18 cellular contexts compared by ENCODE assay signal in genomic region chr2:46382331-46383112, GRCh38.
DNase-seq lines count a peak whose midpoint lies in the region; ATAC-seq, FAIRE-seq and TF ChIP-seq lines count a peak whose summit lies in the region.
"Had no signal": no experiment of that assay in that cellular context is flagged by ENCODE, and none has a peak within 500 bp of the region (broad histone marks: within the 10 kb centered on the region; RNA-seq: fewer than 3 reads in every experiment).

No MANE protein-coding gene starts in this region.

- peak; percentile 13 for DNase-seq in activated CD8-positive, alpha-beta memory T cell treated with anti-CD3 and anti-CD28 coated beads, Interleukin-2, amount 50 U/mL, for 48 hours
- no peak for DNase-seq in activated CD8-positive, alpha-beta memory T cell treated with anti-CD3 and anti-CD28 coated beads, Interleukin-2, amount 50 U/mL, for 4 hours
- DNase-seq in K562 (ENCODE audit: extremely low read depth in 1 of 4, low spot score in 3 of 4), result no peak
- DNase-seq in neural progenitor cell (ENCODE audit: low spot score), result no peak
- peak; percentile 72 to 75 for DNase-seq in vagina (ENCODE audit: extremely low spot score in 2 of 2)
- no peak for DNase-seq in activated T-cell treated with anti-CD3 and anti-CD28 coated beads, Interleukin-2, amount 50 U/mL, for 4 hours
- DNase-seq: C1 segment of cervical spinal cord, DMS79 treated with DMSO at 0.1 percent for 48 hours, H7, MV-4-11, NCI-H1417, NCI-H187 treated with DMSO at 0.1 percent for 48 hours, NCI-H446, NCI-H748 treated with DMSO at 0.1 percent for 48 hours, RPMI8226 had no signal

- BruUV-seq in K562 (replicated peaks; lab: Mats Ljungman, UMichigan), result no TSS peak

- H3K9ac ChIP-seq in K562 (ENCODE audit: insufficient read depth in 1 of 2, low read depth in 2 of 2, low read length in 2 of 2) (no peak overlapping the region), neural progenitor cell (no peak overlapping the region)

- H2AFZ ChIP-seq in K562 (ENCODE audit: low read depth, low read length), result no peak overlapping the region
- no peak overlapping the region for H2AFZ ChIP-seq in neural progenitor cell (replicated peaks)

- no peak overlapping the region for H3K27ac ChIP-seq in K562 (ENCODE audit: extremely low read depth, low read depth, low read length)
- H3K27ac ChIP-seq in neural progenitor cell, result no peak overlapping the region
- H3K27ac ChIP-seq in vagina, result no peak overlapping the region

- ATAC-seq in K562 (no peak), HG03097 (IDR thresholded peaks at IDR 0.05; ENCODE audit: low FRiP score, unreplicated experiment) (no peak)
- no peak for ATAC-seq in activated T-cell treated with anti-CD3 and anti-CD28 coated beads, Interleukin-2, amount 50 U/mL, for 4 hours
- ATAC-seq: A549 had no signal

- H4K20me1 ChIP-seq in K562 (replicated peaks; ENCODE audit: control insufficient read depth, insufficient read depth, low read length) (0 out of 2 replicates have a peak, but pooled peaks cover 4% of the 10 kb centered on the region), neural progenitor cell (ENCODE audit: low read depth) (no peaks in the 10 kb centered on the region)

- intact Hi-C loops in K562 (cut with micrococcal nuclease) (no loop called here), vagina (cut with DNase I) (no loop called here)

- in situ Hi-C loops in K562 (cut with MboI), result no loop called here

- no peak for TF ChIP-seq EP300 in K562 (IDR thresholded peaks at IDR 0.05; ENCODE audit: low read length)

- WGBS in K562 (ENCODE audit: insufficient coverage, low coverage, missing lambda C conversion rate), result 79% methylated on average over 11 of the region's 14 CpGs

- no peak overlapping the region for H3K4me3 Mint-ChIP-seq in neural progenitor cell
- no peak overlapping the region for H3K4me3 Mint-ChIP-seq in activated T-cell treated with anti-CD3 and anti-CD28 coated beads, Interleukin-2, amount 50 U/mL, for 4 hours

- H3K4me1 ChIP-seq in K562 (replicated peaks in 1 of 2; ENCODE audit: control insufficient read depth in 2 of 2, insufficient read depth in 2 of 2, low read length in 2 of 2) (peaks cover 0 to 8% of the 10 kb centered on the region in 2 experiments; a peak in 1 of 5 replicates), neural progenitor cell (no peaks in the 10 kb centered on the region), vagina (peaks cover 33% of the 10 kb centered on the region)

- H3K9me3 ChIP-seq in K562 (replicated peaks; ENCODE audit: control insufficient read depth, insufficient read depth, low read depth, low read length) (no peaks in the 10 kb centered on the region), neural progenitor cell (ENCODE audit: low read depth) (no peaks in the 10 kb centered on the region), vagina (no peaks in the 10 kb centered on the region)
- H3K9me3 ChIP-seq: A549 had no signal

- H3K27me3 ChIP-seq in K562 (ENCODE audit: control insufficient read depth in 2 of 2, insufficient read depth in 2 of 2, low read length in 2 of 2), result no peaks in the 10 kb centered on the region
- no peaks in the 10 kb centered on the region for H3K27me3 ChIP-seq in neural progenitor cell
- H3K27me3 ChIP-seq in vagina, result no peaks in the 10 kb centered on the region

- TF ChIP-seq POLR2A in K562 (conservative IDR thresholded peaks at IDR 0.05) (0 out of 2 replicates have a peak, but pooled peaks have one; percentile 10), vagina (IDR thresholded peaks at IDR 0.05) (no peak)

- no peaks in the 10 kb centered on the region for H3K9me1 ChIP-seq in K562 (ENCODE audit: control insufficient read depth, insufficient read depth, low read length)

- POLR2A ChIA-PET in K562 (lab: Yijun Ruan, JAX), result no interaction called here

- no peaks in the 10 kb centered on the region for H3K36me3 Mint-ChIP-seq in neural progenitor cell
- no peaks in the 10 kb centered on the region for H3K36me3 Mint-ChIP-seq in activated T-cell treated with anti-CD3 and anti-CD28 coated beads, Interleukin-2, amount 50 U/mL, for 4 hours (ENCODE audit: insufficient read depth)

- no peak overlapping the region for H3K4me3 ChIP-seq in K562
- H3K4me3 ChIP-seq in neural progenitor cell, result no peak overlapping the region
- no peak overlapping the region for H3K4me3 ChIP-seq in vagina
- H3K4me3 ChIP-seq: A549 had no signal

- H3K4me1 Mint-ChIP-seq in neural progenitor cell, result no peaks in the 10 kb centered on the region
- no peaks in the 10 kb centered on the region for H3K4me1 Mint-ChIP-seq in activated T-cell treated with anti-CD3 and anti-CD28 coated beads, Interleukin-2, amount 50 U/mL, for 4 hours (ENCODE audit: low read depth)

- peaks cover 8% of the 10 kb centered on the region; the same call in 2 of the 3 replicates for H3K36me3 ChIP-seq in K562 (ENCODE audit: control insufficient read depth, insufficient read depth, low read length)
- no peaks in the 10 kb centered on the region for H3K36me3 ChIP-seq in neural progenitor cell
- H3K36me3 ChIP-seq in vagina, result peaks cover 0 to 57% of the 10 kb centered on the region in 2 donors

- no peaks in the 10 kb centered on the region for H3K27me3 Mint-ChIP-seq in neural progenitor cell (ENCODE audit: insufficient read depth, low read depth)
- no peaks in the 10 kb centered on the region for H3K27me3 Mint-ChIP-seq in activated T-cell treated with anti-CD3 and anti-CD28 coated beads, Interleukin-2, amount 50 U/mL, for 4 hours (ENCODE audit: low read depth)

- CTCF ChIA-PET in K562 (lab: Yijun Ruan, JAX; ENCODE audit: low intra/inter-chr PET ratio), result no interaction called here

- no peaks in the 10 kb centered on the region for H3F3A ChIP-seq in neural progenitor cell (ENCODE audit: low read depth)

- no peak overlapping the region for H3K4me2 ChIP-seq in K562 (ENCODE audit: insufficient read depth, low read length)
- no peak overlapping the region for H3K4me2 ChIP-seq in neural progenitor cell
- H3K4me2 ChIP-seq: A549 had no signal

- H3K79me2 ChIP-seq in K562 (ENCODE audit: control insufficient read depth, insufficient read depth, low read length), result no peaks in the 10 kb centered on the region
- H3K79me2 ChIP-seq in neural progenitor cell (ENCODE audit: low read depth), result no peaks in the 10 kb centered on the region

- H3K9me3 Mint-ChIP-seq in neural progenitor cell, result no peaks in the 10 kb centered on the region
- H3K9me3 Mint-ChIP-seq in activated T-cell treated with anti-CD3 and anti-CD28 coated beads, Interleukin-2, amount 50 U/mL, for 4 hours, result no peaks in the 10 kb centered on the region

- TF ChIP-seq CTCF in K562 (IDR thresholded peaks at IDR 0.05 in 2 of 3, conservative IDR thresholded peaks at IDR 0.05 in 1 of 3; ENCODE audit: insufficient read depth in 2 of 3, low read depth in 1 of 3, low read length in 3 of 3), result no peak
- TF ChIP-seq CTCF in neural progenitor cell (IDR thresholded peaks at IDR 0.05), result no peak
- no peak for TF ChIP-seq CTCF in vagina (IDR thresholded peaks at IDR 0.05)

- TF ChIP-seq RAD21 in K562 (CRISPR knock-in tag; conservative IDR thresholded peaks at IDR 0.05 in 1 of 2, IDR thresholded peaks at IDR 0.05 in 1 of 2), result no peak

- no peak for FAIRE-seq in K562 (lab: Jason Lieb, UNC)
- FAIRE-seq: A549, HTR-8/SVneo had no signal

- peak overlapping the region; percentile 46 for H3K27ac Mint-ChIP-seq in neural progenitor cell

TF ChIP-seq in K562, 482 proteins besides CTCF, POLR2A, EP300 and RAD21:
- TF ChIP-seq, protein P1, sequence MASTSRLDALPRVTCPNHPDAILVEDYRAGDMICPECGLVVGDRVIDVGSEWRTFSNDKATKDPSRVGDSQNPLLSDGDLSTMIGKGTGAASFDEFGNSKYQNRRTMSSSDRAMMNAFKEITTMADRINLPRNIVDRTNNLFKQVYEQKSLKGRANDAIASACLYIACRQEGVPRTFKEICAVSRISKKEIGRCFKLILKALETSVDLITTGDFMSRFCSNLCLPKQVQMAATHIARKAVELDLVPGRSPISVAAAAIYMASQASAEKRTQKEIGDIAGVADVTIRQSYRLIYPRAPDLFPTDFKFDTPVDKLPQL (IDR thresholded peaks at IDR 0.05; ENCODE audit: extremely low read depth, insufficient read length), result no peak
- TF ChIP-seq ELK1 (CRISPR knock-in tag; IDR thresholded peaks at IDR 0.05) (no peak), E2F3 (CRISPR knock-in tag; IDR thresholded peaks at IDR 0.05) (no peak), POLR2G (IDR thresholded peaks at IDR 0.05; ENCODE audit: low read depth, low read length) (peak; percentile 41), RBM22 (IDR thresholded peaks at IDR 0.05; ENCODE audit: low read depth, low read length, poor library complexity, severe bottlenecking) (peak; percentile 45), PBX2 (CRISPR knock-in tag; IDR thresholded peaks at IDR 0.05; ENCODE audit: low read depth) (no peak), PBX2 (tag; conservative IDR thresholded peaks at IDR 0.05; ENCODE audit: low read depth) (no peak), SUPT5H (IDR thresholded peaks at IDR 0.05) (no peak), PHF8 (IDR thresholded peaks at IDR 0.05; ENCODE audit: borderline replicate concordance, low read length) (no peak)
TF ChIP-seq in K562: peak in this region for 2.

Comparison
In these comparisons a context has a peak if more than half of its experiments do, and no peak if none do; other contexts are left out.
1. DNase-seq: peak in activated CD8-positive, alpha-beta memory T cell treated with anti-CD3 and anti-CD28 coated beads, Interleukin-2, amount 50 U/mL, for 48 hours (single experiment) and vagina (2 of 2); none in activated CD8-positive, alpha-beta memory T cell treated with anti-CD3 and anti-CD28 coated beads, Interleukin-2, amount 50 U/mL, for 4 hours (single experiment), K562 (0 of 4), neural progenitor cell (single experiment) and activated T-cell treated with anti-CD3 and anti-CD28 coated beads, Interleukin-2, amount 50 U/mL, for 4 hours (single experiment).